Comparison of ENCODE assay signal across 18 cellular contexts in genomic region chr12:118332511-118332910, GRCh38. TPM values are rescaled to one million over a fixed set of nuclear protein-coding genes. Genes with fewer than 3 reads are reported as not detected.
DNase-seq lines count a peak whose midpoint lies in the region; ATAC-seq and TF ChIP-seq lines count a peak whose summit lies in the region.
"Had no signal": no experiment of that assay in that cellular context is flagged by ENCODE, and none has a peak within 500 bp of the region (broad histone marks: within the 10 kb centered on the region; RNA-seq: fewer than 3 reads in every experiment).

No MANE protein-coding gene starts in this region.

- intact Hi-C loops in aorta (cut with DNase I) = no loop called here

- H3K9ac ChIP-seq in smooth muscle cell (ENCODE audit: low read depth) = no peak overlapping the region

- no peak overlapping the region for H3K4me3 ChIP-seq in choroid plexus epithelial cell (ENCODE audit: low read depth, low read length)
- H3K4me3 ChIP-seq in smooth muscle cell = no peak overlapping the region
- no peak overlapping the region for H3K4me3 ChIP-seq in aorta (ENCODE audit: low read length in 2 of 2)
- H3K4me3 ChIP-seq: coronary artery, upper lobe of left lung had no signal

- no peaks in the 10 kb centered on the region for H3K79me2 ChIP-seq in smooth muscle cell (ENCODE audit: low read depth)

- TF ChIP-seq CTCF in choroid plexus epithelial cell (conservative IDR thresholded peaks at IDR 0.05; ENCODE audit: low read depth, low read length) = no peak
- no peak for TF ChIP-seq CTCF in smooth muscle cell (IDR thresholded peaks at IDR 0.05; ENCODE audit: borderline replicate concordance, insufficient read depth, poor library complexity, severe bottlenecking)

- ATAC-seq in aorta (ENCODE audit: low FRiP score) = no peak
- no peak for ATAC-seq in HG02763 (IDR thresholded peaks at IDR 0.05; ENCODE audit: unreplicated experiment)

- H3K36me3 ChIP-seq in smooth muscle cell (ENCODE audit: low read depth) = no peaks in the 10 kb centered on the region
- no peaks in the 10 kb centered on the region for H3K36me3 ChIP-seq in aorta (ENCODE audit: control insufficient read depth in 1 of 2, insufficient read depth in 2 of 2, low read length in 1 of 2)
- H3K36me3 ChIP-seq: upper lobe of left lung had no signal

- peak overlapping the region; percentile 43 for H3K4me2 ChIP-seq in smooth muscle cell

- no peaks in the 10 kb centered on the region for H4K20me1 ChIP-seq in smooth muscle cell (ENCODE audit: low read depth)

- H3K4me1 ChIP-seq in smooth muscle cell (ENCODE audit: low read depth) (peaks cover 3% of the 10 kb centered on the region), aorta (ENCODE audit: control insufficient read depth in 1 of 2, insufficient read depth in 2 of 2, low read length in 2 of 2) (no peaks in the 10 kb centered on the region)

- peak; percentile 50 for DNase-seq in NCI-H82 (lab: John Stamatoyannopoulos, UW)
- no peak for DNase-seq in NCI-H82 treated with DMSO at 0.1 percent for 48 hours (lab: John Stamatoyannopoulos, UW; ENCODE audit: unreplicated experiment)
- peak; percentile 47 for DNase-seq in choroid plexus epithelial cell (ENCODE audit: low read depth)
- no peak for DNase-seq in smooth muscle cell (lab: John Stamatoyannopoulos, UW; ENCODE audit: unreplicated experiment)
- no peak for DNase-seq in aorta
- DNase-seq in NCI-H2107 treated with DMSO at 0.1 percent for 48 hours (lab: John Stamatoyannopoulos, UW; ENCODE audit: unreplicated experiment) = no peak
- DNase-seq: 8988T; activated CD4-positive, alpha-beta T cell treated with anti-CD3 and anti-CD28 coated beads for 1 hour; CD4-positive, alpha-beta memory T cell; head of caudate nucleus; mesendoderm; retina; stimulated activated CD4-positive, alpha-beta T cell treated with anti-CD3 and anti-CD28 coated beads, Interleukin-15, amount 100 ng/mL, for 24 hours had no signal

- WGBS in smooth muscle cell (ENCODE audit: low lambda C conversion rate) = 47% methylated on average over 4 of the region's 4 CpGs
- WGBS in aorta, 2 donors = 89 to 91% methylated on average over 4 of the region's 4 CpGs

- no peaks in the 10 kb centered on the region for H3K9me3 ChIP-seq in smooth muscle cell (replicated peaks; ENCODE audit: low read depth)
- H3K9me3 ChIP-seq in aorta (ENCODE audit: control insufficient read depth, low read length) = no peaks in the 10 kb centered on the region
- H3K9me3 ChIP-seq: upper lobe of left lung had no signal

- H2AFZ ChIP-seq in smooth muscle cell (ENCODE audit: low read depth) = no peak overlapping the region

- H3K27ac ChIP-seq in smooth muscle cell (ENCODE audit: low read depth) (peak overlapping the region; percentile 46), aorta (ENCODE audit: low read depth in 1 of 2, low read length in 2 of 2) (no peak overlapping the region)
- H3K27ac ChIP-seq: coronary artery, epithelial cell of prostate, upper lobe of left lung had no signal

- no peaks in the 10 kb centered on the region for H3F3A ChIP-seq in smooth muscle cell (ENCODE audit: low read depth)

- no peaks in the 10 kb centered on the region for H3K27me3 ChIP-seq in smooth muscle cell (ENCODE audit: low read depth)
- H3K27me3 ChIP-seq in aorta (ENCODE audit: control insufficient read depth in 1 of 2, insufficient read depth in 2 of 2, low read length in 1 of 2) = no peaks in the 10 kb centered on the region
- H3K27me3 ChIP-seq: upper lobe of left lung had no signal

TF ChIP-seq in PFSK-1, 5 proteins besides CTCF, POLR2A, EP300 and RAD21:
- TF ChIP-seq SIN3A (IDR thresholded peaks at IDR 0.05; ENCODE audit: borderline replicate concordance, insufficient read depth, low read length) = 0 out of 2 replicates have a peak, but pooled peaks have one; percentile 29
- TF ChIP-seq REST (IDR thresholded peaks at IDR 0.05; ENCODE audit: insufficient read depth in 1 of 2, low read depth in 2 of 2, low read length in 2 of 2) = no peak

RNA-seq across cellular contexts. Expression of gene TAOK3, which starts 40.2 kb away (rescaled TPM):
- polyA plus RNA-seq in PFSK-1 (2012; ENCODE audit: insufficient read length, low read depth) = 17.5 TPM
- total RNA-seq in smooth muscle cell (7.1 and 7.3 TPM in 2 replicates), aorta (10 to 100 TPM; 31.1 to 45.4 TPM)
- polyA plus RNA-seq in smooth muscle cell (7.9 and 18.2 TPM in 2 replicates), aorta (10 to 100 TPM; 14.9 to 30.9 TPM)

RNA-seq across cellular contexts. Expression of gene SUDS3, which starts 43.8 kb away (rescaled TPM):
- 9.6 TPM for polyA plus RNA-seq in PFSK-1 (2012; ENCODE audit: insufficient read length, low read depth)
- total RNA-seq in smooth muscle cell (34.9 and 58.2 TPM in 2 replicates), aorta (10 to 100 TPM; 26.7 to 32.4 TPM)
- polyA plus RNA-seq in smooth muscle cell (11.4 and 16.4 TPM in 2 replicates), aorta (10 to 100 TPM; 14.2 to 15.0 TPM)

Comparison
In these comparisons a context has a peak if more than half of its experiments do, and no peak if none do; other contexts are left out.
1. DNase-seq: peak in NCI-H82 (single experiment) and choroid plexus epithelial cell (single experiment); none in NCI-H82 treated with DMSO at 0.1 percent for 48 hours (single experiment), smooth muscle cell (single experiment), aorta (0 of 2) and NCI-H2107 treated with DMSO at 0.1 percent for 48 hours (single experiment).